In the genomic region with DNA sequence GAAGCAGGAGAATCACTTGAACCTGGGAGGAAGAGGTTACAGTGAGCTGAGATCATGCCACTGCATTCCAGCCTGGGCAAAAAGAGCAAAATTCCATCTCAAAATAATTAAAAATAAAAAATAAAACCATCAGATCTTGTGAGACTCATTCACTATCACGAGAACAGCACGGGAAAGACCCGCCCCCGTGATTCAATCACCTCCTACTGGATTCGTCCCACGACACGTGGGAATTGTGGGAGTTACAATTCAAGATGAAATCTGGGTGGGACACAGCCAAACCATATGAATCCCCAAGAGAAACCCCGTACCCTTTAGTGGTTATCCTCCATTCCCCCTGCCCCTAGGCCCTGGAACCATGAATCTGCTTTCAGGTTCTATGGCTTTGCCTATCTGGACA, we compare ENCODE assay signal across 10 cellular contexts.
"Had no signal": no experiment of that assay in that cellular context is flagged by ENCODE, and none has a peak within 500 bp of the region (broad histone marks: within the 10 kb centered on the region; RNA-seq: fewer than 3 reads in every experiment).

No MANE protein-coding gene starts in this region.

- H3K4me1 ChIP-seq: HAP-1 had no signal

- H3K27ac ChIP-seq: GM23248 had no signal

- DNase-seq: GM23248, GOT3, H7, H9, HCEC 1CT, HFFc6 had no signal

- H3K4me3 Mint-ChIP-seq: GM23338, H9, HFFc6 had no signal

- H3K27ac Mint-ChIP-seq: GM23338, H9, HFFc6 had no signal

- H3K9ac ChIP-seq: GM23248 had no signal

- H3K4me2 ChIP-seq: GM23338 had no signal

- FAIRE-seq: H1, H54 had no signal

- H3K36me3 ChIP-seq: HAP-1 had no signal

- H3K4me3 ChIP-seq: GM23248, GM23338, HAP-1 had no signal

- H2AFZ ChIP-seq: GM23248, GM23338 had no signal

- ATAC-seq: GM23338 had no signal

- H3K9me3 Mint-ChIP-seq: GM23338, H9, HFFc6 had no signal
